Comparison of ENCODE assay signal across 27 cellular contexts in genomic region chr7:99910976-99911375, GRCh38. TPM values are rescaled to one million over a fixed set of nuclear protein-coding genes. Genes with fewer than 3 reads are reported as not detected.
"Had no signal": no experiment of that assay in that cellular context is flagged by ENCODE, and none has a peak within 500 bp of the region (broad histone marks: within the 10 kb centered on the region; RNA-seq: fewer than 3 reads in every experiment).

No MANE protein-coding gene starts in this region.

- H3K27ac ChIP-seq: epithelial cell of prostate, esophagus muscularis mucosa, gastrocnemius medialis, heart right ventricle, neural progenitor cell, ovary, right atrium auricular region, sigmoid colon, skin epidermis, suprapubic skin, thyroid gland, upper lobe of left lung, vagina had no signal

- H3K36me3 Mint-ChIP-seq: neural progenitor cell had no signal

- H3K27me3 ChIP-seq: esophagus muscularis mucosa, gastrocnemius medialis, heart right ventricle, neural progenitor cell, ovary, right atrium auricular region, sigmoid colon, suprapubic skin, thyroid gland, upper lobe of left lung, vagina had no signal

- H3K9me3 Mint-ChIP-seq: dendritic cell treated with granulocyte-macrophage colony-stimulating factor and Interleukin-4, amounts not matched to agents 40 ng/mL and 50 ng/mL, for 4 days; effector memory CD8-positive, alpha-beta T cell; natural killer cell treated with Interleukin-12 subunit alpha and Interleukin-12 subunit beta and Interleukin-15 and Interleukin-18, amount 100 ng/mL, for 72 hours; neural progenitor cell had no signal

- DNase-seq: effector memory CD8-positive, alpha-beta T cell; gastrocnemius medialis; heart right ventricle; hypothalamus; islet precursor cell; mammary epithelial cell; mucosa of descending colon; nucleus accumbens; ovary; sigmoid colon; stimulated activated CD4-positive, alpha-beta T cell treated with anti-CD3 and anti-CD28 coated beads, Interleukin-2, amount 100 ng/mL, for 24 hours; stimulated activated CD4-positive, alpha-beta T cell treated with anti-CD3 and anti-CD28 coated beads, Interleukin-4, amount 100 ng/mL, for 4 hours; stimulated activated naive CD4-positive, alpha-beta T cell; thyroid gland; upper lobe of left lung had no signal

- H3K9ac ChIP-seq: neural progenitor cell had no signal

- H2AFZ ChIP-seq: neural progenitor cell had no signal

- H3K4me1 ChIP-seq: neural progenitor cell had no signal

- H3K36me3 ChIP-seq: neural progenitor cell, ovary had no signal

- H3K27me3 Mint-ChIP-seq: dendritic cell treated with granulocyte-macrophage colony-stimulating factor and Interleukin-4, amounts not matched to agents 40 ng/mL and 50 ng/mL, for 4 days; effector memory CD8-positive, alpha-beta T cell; natural killer cell treated with Interleukin-12 subunit alpha and Interleukin-12 subunit beta and Interleukin-15 and Interleukin-18, amount 100 ng/mL, for 72 hours had no signal

- ATAC-seq: effector memory CD8-positive, alpha-beta T cell; gastrocnemius medialis; heart right ventricle; left lobe of liver; mucosa of descending colon; natural killer cell treated with Interleukin-12 subunit alpha and Interleukin-12 subunit beta and Interleukin-15 and Interleukin-18, amount 100 ng/mL, for 72 hours had no signal

- H3K4me1 Mint-ChIP-seq: neural progenitor cell had no signal

- H3K4me3 Mint-ChIP-seq: dendritic cell treated with granulocyte-macrophage colony-stimulating factor and Interleukin-4, amounts not matched to agents 40 ng/mL and 50 ng/mL, for 4 days; effector memory CD8-positive, alpha-beta T cell; natural killer cell treated with Interleukin-12 subunit alpha and Interleukin-12 subunit beta and Interleukin-15 and Interleukin-18, amount 100 ng/mL, for 72 hours; neural progenitor cell had no signal

- H3K4me2 ChIP-seq: neural progenitor cell had no signal

- H3K9me3 ChIP-seq: esophagus muscularis mucosa, gastrocnemius medialis, heart right ventricle, mucosa of descending colon, ovary, right atrium auricular region, sigmoid colon, suprapubic skin, thyroid gland, upper lobe of left lung, vagina had no signal

- H3K27ac Mint-ChIP-seq: dendritic cell treated with granulocyte-macrophage colony-stimulating factor and Interleukin-4, amounts not matched to agents 40 ng/mL and 50 ng/mL, for 4 days; neural progenitor cell had no signal

- H3K4me3 ChIP-seq: esophagus muscularis mucosa, gastrocnemius medialis, heart right ventricle, mucosa of descending colon, neural progenitor cell, ovary, right atrium auricular region, sigmoid colon, skin epidermis, suprapubic skin, thyroid gland, upper lobe of left lung, vagina had no signal

RNA-seq across cellular contexts. Expression of gene GJC3, which starts 18.4 kb away (rescaled TPM):
- total RNA-seq: esophagus muscularis mucosa; fibroblast of villous mesenchyme; gastrocnemius medialis; mucosa of descending colon; natural killer cell treated with Interleukin-12 subunit alpha and Interleukin-12 subunit beta and Interleukin-15 and Interleukin-18, amount 100 ng/mL, for 72 hours; posterior vena cava; right atrium auricular region; thyroid gland; vagina had no signal

RNA-seq across cellular contexts. Expression of gene OR2AE1, which starts 34.1 kb away (rescaled TPM):
- total RNA-seq: fibroblast of villous mesenchyme, gastrocnemius medialis, heart right ventricle, left lobe of liver, sigmoid colon, vagina had no signal
- polyA plus RNA-seq: heart right ventricle, ovary had no signal
